ENCODE assay signal across 9 cellular contexts in the genomic region with DNA sequence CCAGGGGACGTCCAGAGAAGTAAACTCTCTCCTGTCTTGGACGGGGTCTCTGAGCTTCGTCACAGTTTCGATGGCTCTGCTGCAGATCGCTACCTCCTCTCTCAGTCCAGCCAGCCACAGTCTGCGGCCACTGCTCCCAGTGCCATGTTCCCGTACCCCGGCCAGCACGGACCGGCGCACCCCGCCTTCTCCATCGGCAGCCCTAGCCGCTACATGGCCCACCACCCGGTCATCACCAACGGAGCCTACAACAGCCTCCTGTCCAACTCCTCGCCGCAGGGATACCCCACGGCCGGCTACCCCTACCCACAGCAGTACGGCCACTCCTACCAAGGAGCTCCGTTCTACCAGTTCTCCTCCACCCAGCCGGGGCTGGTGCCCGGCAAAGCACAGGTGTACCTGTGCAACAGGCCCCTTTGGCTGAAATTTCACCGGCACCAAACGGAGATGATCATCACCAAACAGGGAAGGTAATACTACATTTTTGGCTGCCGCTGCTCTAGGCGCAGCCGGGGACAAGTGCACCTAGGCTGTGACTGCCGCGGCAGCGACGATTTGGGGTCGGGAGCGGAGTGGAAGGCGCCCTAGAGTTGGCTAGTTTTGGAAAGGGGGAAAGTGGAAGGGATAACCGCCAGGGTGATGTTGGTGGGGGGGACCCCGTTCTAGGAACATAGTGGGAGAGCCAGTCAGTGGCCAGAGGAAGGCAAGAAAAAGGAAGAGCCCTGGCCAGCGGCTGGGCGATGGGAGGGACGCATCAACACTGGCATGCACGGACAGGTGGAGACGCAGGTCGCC. TPM values are rescaled to one million over a fixed set of nuclear protein-coding genes. Genes with fewer than 3 reads are reported as not detected.
DNase-seq lines count a peak whose midpoint lies in the region; ATAC-seq and TF ChIP-seq lines count a peak whose summit lies in the region.
"Had no signal": no experiment of that assay in that cellular context is flagged by ENCODE, and none has a peak within 500 bp of the region (broad histone marks: within the 10 kb centered on the region; RNA-seq: fewer than 3 reads in every experiment).

No MANE protein-coding gene starts in this region.

- TF ChIP-seq CTCF in Caco-2 (IDR thresholded peaks at IDR 0.05; ENCODE audit: insufficient read depth in 1 of 2, low read depth in 1 of 2, low read length in 1 of 2, severe bottlenecking in 1 of 2, unreplicated experiment in 1 of 2) = no peak
- no peak for TF ChIP-seq CTCF in GM23338 (conservative IDR thresholded peaks at IDR 0.05; ENCODE audit: low read depth in 2 of 2)

- peaks cover 26% of the 10 kb centered on the region for H3F3A ChIP-seq in GM23338 (replicated peaks; ENCODE audit: low read depth)

- H3K27ac ChIP-seq in GM23338 (ENCODE audit: low read depth) = no peak overlapping the region
- H3K27ac ChIP-seq: right lobe of liver had no signal

- peak; percentile 8 for ATAC-seq in GM23338
- ATAC-seq in natural killer cell treated with Interleukin-12 subunit alpha and Interleukin-12 subunit beta and Interleukin-15 and Interleukin-18, amount 100 ng/mL, for 72 hours = peak in 1 of 2 donors; percentile 57
- ATAC-seq in GM21367 (IDR thresholded peaks at IDR 0.05; ENCODE audit: unreplicated experiment) = no peak
- no peak for ATAC-seq in left colon

- intact Hi-C loops in Caco-2 (cut with micrococcal nuclease; ENCODE audit: unreplicated experiment) = loop anchor here (2.0 kb wide), 1 partner anchor 108 kb away; the partner anchor contains the start of gene PSMD14
- intact Hi-C loops in left colon (cut with DNase I, micrococcal nuclease) = no loop called here

- H3K4me1 ChIP-seq in Caco-2 = peaks cover 18% of the 10 kb centered on the region
- H3K4me1 ChIP-seq in GM23338 (ENCODE audit: insufficient read depth) = peaks cover 70% of the 10 kb centered on the region

- POLR2A ChIA-PET in Caco-2 (lab: Charles Lee) = no interaction called here

- H3K4me3 Mint-ChIP-seq in Caco-2 (ENCODE audit: unreplicated experiment) (peak overlapping the region; percentile 71), GM23338 (peak overlapping the region; percentile 71)
- H3K4me3 Mint-ChIP-seq in activated naive CD8-positive, alpha-beta T cell = peak overlapping the region; percentile 76
- peak overlapping the region; percentile 86 for H3K4me3 Mint-ChIP-seq in natural killer cell treated with Interleukin-12 subunit alpha and Interleukin-12 subunit beta and Interleukin-15 and Interleukin-18, amount 100 ng/mL, for 72 hours

- peaks cover 34% of the 10 kb centered on the region for H3K4me1 Mint-ChIP-seq in Caco-2 (ENCODE audit: low read depth, unreplicated experiment)
- peaks cover 72% of the 10 kb centered on the region for H3K4me1 Mint-ChIP-seq in GM23338
- peaks cover 46% of the 10 kb centered on the region for H3K4me1 Mint-ChIP-seq in activated naive CD8-positive, alpha-beta T cell (ENCODE audit: low read depth)
- H3K4me1 Mint-ChIP-seq in natural killer cell treated with Interleukin-12 subunit alpha and Interleukin-12 subunit beta and Interleukin-15 and Interleukin-18, amount 100 ng/mL, for 72 hours (ENCODE audit: low read depth in 2 of 2) = peaks cover 41 to 42% of the 10 kb centered on the region in 2 donors

- no peak overlapping the region for H2AFZ ChIP-seq in GM23338

- no peaks in the 10 kb centered on the region for H3K79me2 ChIP-seq in GM23338 (replicated peaks; ENCODE audit: insufficient read depth)

- H3K9me3 Mint-ChIP-seq in Caco-2 (ENCODE audit: unreplicated experiment) (no peaks in the 10 kb centered on the region), GM23338 (peaks cover 11% of the 10 kb centered on the region)
- H3K9me3 Mint-ChIP-seq in activated naive CD8-positive, alpha-beta T cell (ENCODE audit: low read depth) = no peaks in the 10 kb centered on the region
- H3K9me3 Mint-ChIP-seq in natural killer cell treated with Interleukin-12 subunit alpha and Interleukin-12 subunit beta and Interleukin-15 and Interleukin-18, amount 100 ng/mL, for 72 hours = no peaks in the 10 kb centered on the region

- H4K20me1 ChIP-seq in GM23338 (replicated peaks; ENCODE audit: insufficient read depth) = peaks cover 37% of the 10 kb centered on the region

- H3K36me3 Mint-ChIP-seq in Caco-2 (ENCODE audit: insufficient read depth, unreplicated experiment) (no peaks in the 10 kb centered on the region), GM23338 (ENCODE audit: low read depth) (peaks cover 3% of the 10 kb centered on the region; the same call in 1 of the 3 replicates)
- peaks cover 4% of the 10 kb centered on the region for H3K36me3 Mint-ChIP-seq in activated naive CD8-positive, alpha-beta T cell
- H3K36me3 Mint-ChIP-seq in natural killer cell treated with Interleukin-12 subunit alpha and Interleukin-12 subunit beta and Interleukin-15 and Interleukin-18, amount 100 ng/mL, for 72 hours = peaks cover 5% of the 10 kb centered on the region

- H3K36me3 ChIP-seq in Caco-2 (ENCODE audit: control insufficient read depth, insufficient read depth, low read length) = no peaks in the 10 kb centered on the region
- no peaks in the 10 kb centered on the region for H3K36me3 ChIP-seq in GM23338 (ENCODE audit: insufficient read depth)
- H3K36me3 ChIP-seq: right lobe of liver had no signal

- H3K27ac Mint-ChIP-seq in Caco-2 (ENCODE audit: unreplicated experiment) = no peak overlapping the region
- H3K27ac Mint-ChIP-seq in GM23338 = no peak overlapping the region
- no peak overlapping the region for H3K27ac Mint-ChIP-seq in activated naive CD8-positive, alpha-beta T cell
- no peak overlapping the region for H3K27ac Mint-ChIP-seq in natural killer cell treated with Interleukin-12 subunit alpha and Interleukin-12 subunit beta and Interleukin-15 and Interleukin-18, amount 100 ng/mL, for 72 hours

- H3K4me3 ChIP-seq in Caco-2 (ENCODE audit: low read depth, low read length) (no peak overlapping the region), GM23338 (peak overlapping the region; percentile 63)
- H3K4me3 ChIP-seq: right lobe of liver had no signal

- CTCF ChIA-PET in Caco-2 (lab: Charles Lee) = no interaction called here

- DNase-seq in Caco-2 = peak in 1 of 2 experiments; percentile 17
- peak; percentile 53 for DNase-seq in GM23338 (ENCODE audit: low spot score)
- no peak for DNase-seq in natural killer cell treated with Interleukin-12 subunit alpha and Interleukin-12 subunit beta and Interleukin-15 and Interleukin-18, amount 100 ng/mL, for 72 hours (ENCODE audit: low spot score)
- no peak for DNase-seq in left colon
- no peak for DNase-seq in HT-29 (ENCODE audit: low spot score)
- no peak for DNase-seq in SHP77 treated with DMSO at 0.1 percent for 48 hours (lab: John Stamatoyannopoulos, UW)
- DNase-seq: right lobe of liver had no signal

- no peaks in the 10 kb centered on the region for H3K9me3 ChIP-seq in Caco-2
- H3K9me3 ChIP-seq: right lobe of liver had no signal

- no TSS peak for BruUV-seq in Caco-2 (replicated peaks; lab: Mats Ljungman, UMichigan)

- peaks cover 6% of the 10 kb centered on the region for H3K27me3 ChIP-seq in Caco-2 (replicated peaks; ENCODE audit: control insufficient read depth, insufficient read depth, low read length)
- peaks cover 100% of the 10 kb centered on the region for H3K27me3 ChIP-seq in GM23338 (ENCODE audit: insufficient read depth)

- H3K27me3 Mint-ChIP-seq in Caco-2 (ENCODE audit: insufficient read depth, unreplicated experiment) = peaks cover 45% of the 10 kb centered on the region
- peaks cover 92% of the 10 kb centered on the region for H3K27me3 Mint-ChIP-seq in GM23338 (ENCODE audit: insufficient read depth, low read depth, poor library complexity)
- peaks cover 64% of the 10 kb centered on the region for H3K27me3 Mint-ChIP-seq in activated naive CD8-positive, alpha-beta T cell
- peaks cover 54 to 79% of the 10 kb centered on the region in 2 donors for H3K27me3 Mint-ChIP-seq in natural killer cell treated with Interleukin-12 subunit alpha and Interleukin-12 subunit beta and Interleukin-15 and Interleukin-18, amount 100 ng/mL, for 72 hours

- H3K4me2 ChIP-seq in GM23338 = peak overlapping the region; percentile 85

- H3K9me2 ChIP-seq in GM23338 (ENCODE audit: insufficient read depth) = no peaks in the 10 kb centered on the region

TF ChIP-seq in GM23338, 12 proteins besides CTCF, POLR2A, EP300 and RAD21 (continues in another document):
- TF ChIP-seq ETS1 (IDR thresholded peaks at IDR 0.05) = no peak

RNA-seq across cellular contexts. Expression of gene TBR1, which starts 0.7 kb away (rescaled TPM):
- 0.07 and 0.11 TPM in 2 replicates for total RNA-seq in Caco-2 (2022)
- not detected in 2 replicates for total RNA-seq in GM23338 (2014; rRNA removed; shearing (Covaris generic))
- polyA plus RNA-seq in GM23338 (2016; fragmentation: Nextera tagmentation; extraction: Ambion mirVana) = not detected in 2 replicates
- under 1 TPM in 1 of 2 donors, not detected in 1; 0.05 TPM for total RNA-seq in natural killer cell treated with Interleukin-12 subunit alpha and Interleukin-12 subunit beta and Interleukin-15 and Interleukin-18, amount 100 ng/mL, for 72 hours
- not detected for total RNA-seq in left colon
- not detected in 2 replicates for total RNA-seq in HT-29 (2014; rRNA removed; shearing (Covaris generic))
- total RNA-seq: right lobe of liver had no signal
